In the genomic region with DNA sequence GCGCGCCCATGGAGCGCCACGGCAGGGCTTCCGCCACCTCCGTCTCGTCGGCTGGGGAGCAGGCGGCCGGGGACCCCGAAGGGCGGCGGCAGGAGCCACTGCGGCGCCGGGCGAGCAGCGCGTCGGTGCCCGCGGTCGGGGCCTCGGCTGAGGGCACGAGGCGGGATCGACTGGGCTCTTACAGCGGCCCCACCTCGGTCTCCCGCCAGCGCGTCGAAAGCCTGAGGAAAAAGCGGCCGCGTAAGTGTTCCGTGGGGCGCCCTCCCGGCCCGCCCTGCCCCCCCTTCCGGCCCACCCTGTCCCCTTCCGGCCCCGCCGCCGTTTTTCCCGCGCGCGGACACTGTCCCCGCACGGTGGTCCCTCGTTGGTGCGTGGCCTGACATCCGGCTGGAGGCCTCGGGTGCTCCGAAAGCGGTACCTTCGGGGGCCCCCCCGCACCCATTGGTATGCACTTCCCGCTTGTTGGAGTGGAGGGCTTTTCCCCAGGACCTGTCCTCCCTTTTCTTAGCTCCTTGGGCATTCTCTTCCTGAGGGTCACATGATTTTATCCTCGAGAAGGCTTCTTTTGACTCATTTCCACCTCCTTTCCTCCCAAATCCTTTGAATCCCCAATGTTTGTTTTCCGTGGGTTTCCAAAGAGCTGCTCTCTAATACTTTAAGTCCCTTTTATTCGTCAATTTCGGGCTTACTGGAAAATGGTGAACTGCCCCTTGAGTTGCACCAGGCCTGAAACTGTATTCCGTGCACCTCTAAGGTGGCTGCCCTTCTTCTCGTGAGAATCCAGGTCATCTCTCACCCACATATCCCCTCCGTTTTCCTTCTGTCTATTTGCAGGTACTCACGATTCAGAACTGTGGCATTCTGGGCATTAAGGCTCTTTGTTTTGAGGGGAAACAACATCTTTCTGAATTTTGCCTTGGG, we compare ENCODE assay signal across 8 cellular contexts. TPM values are rescaled to one million over a fixed set of nuclear protein-coding genes. Genes with fewer than 3 reads are reported as not detected.
DNase-seq lines count a peak whose midpoint lies in the region; TF ChIP-seq lines count a peak whose summit lies in the region.

No MANE protein-coding gene starts in this region.

- H3K36me3 Mint-ChIP-seq in glutamatergic neuron (ENCODE audit: unreplicated experiment): peaks cover 9% of the 10 kb centered on the region

- H3K9me3 Mint-ChIP-seq in glutamatergic neuron (ENCODE audit: unreplicated experiment): peaks cover 18% of the 10 kb centered on the region

- peaks cover 12% of the 10 kb centered on the region for H3K27me3 Mint-ChIP-seq in glutamatergic neuron (ENCODE audit: unreplicated experiment)

- peak overlapping the region; percentile 99 for H3K4me3 Mint-ChIP-seq in glutamatergic neuron (ENCODE audit: unreplicated experiment)

- H3K27ac Mint-ChIP-seq in glutamatergic neuron (ENCODE audit: unreplicated experiment): peak overlapping the region; percentile 98

- peaks cover 24% of the 10 kb centered on the region for H3K4me1 Mint-ChIP-seq in glutamatergic neuron (ENCODE audit: low read depth, unreplicated experiment)

- DNase-seq in DMS 273 (lab: John Stamatoyannopoulos, UW; ENCODE audit: unreplicated experiment) (peak; percentile 60), DMS 273 treated with DMSO at 0.1 percent for 48 hours (lab: John Stamatoyannopoulos, UW) (no peak), HEK293T (ENCODE audit: extremely low spot score) (no peak), NCI-H2227 treated with DMSO at 0.1 percent for 48 hours (lab: John Stamatoyannopoulos, UW) (peak; percentile 26), activated gamma-delta T cell (lab: John Stamatoyannopoulos, UW) (peak; percentile 32), glutamatergic neuron (peak; percentile 49), posterior vena cava (ENCODE audit: low spot score) (peak; percentile 88), hepatic stellate cell (ENCODE audit: low spot score) (no peak)

- POLR2A ChIA-PET in HEK293T (lab: Yijun Ruan, JAX): interaction anchor here (1.0 to 1.6 kb wide), 6 partner anchors 8 to 195 kb away, joined by 3 to 6 read pairs (median 4); no protein-coding TSS in a partner anchor

- intact Hi-C loops in posterior vena cava (cut with DNase I): no loop called here

- TF ChIP-seq CTCF in glutamatergic neuron (IDR thresholded peaks at IDR 0.05; ENCODE audit: partially characterized antibody, unreplicated experiment): no peak

- CTCF ChIA-PET in HEK293T (lab: Yijun Ruan, JAX): interaction anchor here (0.6 kb wide), 1 partner anchor 737 kb away, joined by 3 read pairs; no protein-coding TSS in a partner anchor

TF ChIP-seq in HEK293T, 16 proteins besides CTCF, POLR2A, EP300 and RAD21:
- no peak for TF ChIP-seq FOXA1 (IDR thresholded peaks at IDR 0.05)
- peak; percentile 68 for TF ChIP-seq L3MBTL2 (conservative IDR thresholded peaks at IDR 0.05)
- TF ChIP-seq ARNT (IDR thresholded peaks at IDR 0.05): no peak

RNA-seq across cellular contexts. Expression of a gene that starts 0.6 kb away (rescaled TPM):
- total RNA-seq in glutamatergic neuron (ENCODE audit: unreplicated experiment) (60.3 TPM), posterior vena cava (10 to 100 TPM; 27.0 to 31.5 TPM)

RNA-seq across cellular contexts. Expression of a gene that starts 43.1 kb away (rescaled TPM):
- 25.8 TPM for total RNA-seq in glutamatergic neuron (ENCODE audit: unreplicated experiment)
- total RNA-seq in posterior vena cava: 10 to 100 TPM; 26.2 to 27.1 TPM

Comparison
In these comparisons a context has a peak if more than half of its experiments do, and no peak if none do; other contexts are left out.
1. DNase-seq: peak in DMS 273 (single experiment), NCI-H2227 treated with DMSO at 0.1 percent for 48 hours (single experiment), activated gamma-delta T cell (single experiment), glutamatergic neuron (single experiment) and posterior vena cava (single experiment); none in DMS 273 treated with DMSO at 0.1 percent for 48 hours (single experiment), HEK293T (single experiment) and hepatic stellate cell (single experiment).